ENCODE assay signal across 1 cellular context in genomic region chr20:4522310-4522709, GRCh38.
TF ChIP-seq lines count a peak whose summit lies in the region.

No MANE protein-coding gene starts in this region.

TF ChIP-seq in H1, 55 proteins besides CTCF, POLR2A, EP300 and RAD21 (continued from another document):
- TF ChIP-seq ATF2 (IDR thresholded peaks at IDR 0.05; ENCODE audit: low read length) = no peak
- no peak for TF ChIP-seq FOSL1 (IDR thresholded peaks at IDR 0.05; ENCODE audit: insufficient read depth, low read depth, low read length)
- TF ChIP-seq SP1 (IDR thresholded peaks at IDR 0.05; ENCODE audit: low read depth, low read length) = no peak
- TF ChIP-seq RFX5 (IDR thresholded peaks at IDR 0.05; ENCODE audit: borderline replicate concordance, low read depth, low read length) = no peak
- TF ChIP-seq SRF (IDR thresholded peaks at IDR 0.05; ENCODE audit: low read depth, low read length) = no peak
